8 cellular contexts compared by ENCODE assay signal in genomic region chr10:1056326-1057105, GRCh38. TPM values are rescaled to one million over a fixed set of nuclear protein-coding genes. Genes with fewer than 3 reads are reported as not detected.
A peak's percentile ranks its signal among the peaks of the same experiment; 100 is the strongest.
DNase-seq lines count a peak whose midpoint lies in the region; ATAC-seq and TF ChIP-seq lines count a peak whose summit lies in the region.

TSS of gene WDR37 (plus strand) at chr10:1056385. CDS start at chr10:1072156, 15,771 bp downstream.

- peaks cover 47% of the 10 kb centered on the region for H3K36me3 Mint-ChIP-seq in activated CD4-positive, alpha-beta T cell treated with anti-CD3 and anti-CD28 coated beads, Interleukin-2, amount 10 ng/mL, durations not matched to agents 24 days and 14 days (ENCODE audit: low read depth)

- intact Hi-C loops in activated CD4-positive, alpha-beta T cell treated with anti-CD3 and anti-CD28 coated beads, Interleukin-2, amount 10 ng/mL, durations not matched to agents 24 days and 14 days (cut with micrococcal nuclease): loop anchor here (1.0 to 5.0 kb wide), 4 partner anchors 8 to 125 kb away; partner anchors contain the start of genes GTPBP4 and LARP4B
- intact Hi-C loops in left lung (cut with DNase I): no loop called here

- peak within 1 kb of the TSS; percentile 92 for H3K4me3 Mint-ChIP-seq in activated CD4-positive, alpha-beta T cell treated with anti-CD3 and anti-CD28 coated beads, Interleukin-2, amount 10 ng/mL, durations not matched to agents 24 days and 14 days

- no peaks in the 10 kb centered on the region for H3K27me3 Mint-ChIP-seq in activated CD4-positive, alpha-beta T cell treated with anti-CD3 and anti-CD28 coated beads, Interleukin-2, amount 10 ng/mL, durations not matched to agents 24 days and 14 days

- H3K27ac ChIP-seq in coronary artery (peak within 1 kb of the TSS; percentile 100), left lung (peak within 1 kb of the TSS; percentile 98 to 99)

- peak within 1 kb of the TSS; percentile 98 for H3K4me3 ChIP-seq in coronary artery
- peak within 1 kb of the TSS; percentile 83 to 93 for H3K4me3 ChIP-seq in left lung

- H3K4me1 ChIP-seq in left lung: peaks cover 8 to 74% of the 10 kb centered on the region in 2 donors

- H3K27me3 ChIP-seq in left lung: no peaks in the 10 kb centered on the region

- peak; percentile 95 for DNase-seq in AG08396 (ENCODE audit: low spot score)
- DNase-seq in NCI-H345 treated with DMSO at 0.1 percent for 48 hours (lab: John Stamatoyannopoulos, UW; ENCODE audit: unreplicated experiment): peak; percentile 50
- peak; percentile 97 for DNase-seq in activated CD4-positive, alpha-beta T cell treated with anti-CD3 and anti-CD28 coated beads, Interleukin-2, amount 10 ng/mL, durations not matched to agents 24 days and 14 days
- peak; percentile 88 for DNase-seq in coronary artery (ENCODE audit: low spot score)
- peak; percentile 89 to 95 for DNase-seq in left lung
- DNase-seq in stimulated activated CD4-positive, alpha-beta T cell treated with anti-CD3 and anti-CD28 coated beads, Interleukin-2, amount 100 ng/mL, for 4 hours (ENCODE audit: low read depth): peak; percentile 82

- H3K27ac Mint-ChIP-seq in activated CD4-positive, alpha-beta T cell treated with anti-CD3 and anti-CD28 coated beads, Interleukin-2, amount 10 ng/mL, durations not matched to agents 24 days and 14 days: peak within 1 kb of the TSS; percentile 93

- no peaks in the 10 kb centered on the region for H3K9me3 ChIP-seq in left lung

- ATAC-seq in GM18868 (IDR thresholded peaks at IDR 0.05; ENCODE audit: unreplicated experiment) (peak; percentile 95), HG03097 (IDR thresholded peaks at IDR 0.05; ENCODE audit: low FRiP score, unreplicated experiment) (peak; percentile 82), left lung (peak; percentile 97)

- TF ChIP-seq CTCF in coronary artery (IDR thresholded peaks at IDR 0.05): no peak
- no peak for TF ChIP-seq CTCF in left lung (IDR thresholded peaks at IDR 0.05)

- H3K4me1 Mint-ChIP-seq in activated CD4-positive, alpha-beta T cell treated with anti-CD3 and anti-CD28 coated beads, Interleukin-2, amount 10 ng/mL, durations not matched to agents 24 days and 14 days: peaks cover 70% of the 10 kb centered on the region

- no peaks in the 10 kb centered on the region for H3K9me3 Mint-ChIP-seq in activated CD4-positive, alpha-beta T cell treated with anti-CD3 and anti-CD28 coated beads, Interleukin-2, amount 10 ng/mL, durations not matched to agents 24 days and 14 days

- peaks cover 0 to 14% of the 10 kb centered on the region in 2 donors for H3K36me3 ChIP-seq in left lung

RNA-seq across cellular contexts. Expression of gene WDR37, which starts in this region (rescaled TPM):
- total RNA-seq in activated CD4-positive, alpha-beta T cell treated with anti-CD3 and anti-CD28 coated beads, Interleukin-2, amount 10 ng/mL, durations not matched to agents 24 days and 14 days: 17.4 and 18.1 TPM in 2 replicates
- 10 to 100 TPM; 16.1 to 23.8 TPM for total RNA-seq in left lung

Comparison
In these comparisons a context has a peak if more than half of its experiments do, and no peak if none do; other contexts are left out.
1. Peak in every context shown above with its lines: DNase-seq, ATAC-seq, H3K4me3 ChIP-seq and H3K27ac ChIP-seq.